1 cellular context compared by ENCODE assay signal in genomic region chr14:23392613-23393012, GRCh38.
TF ChIP-seq lines count a peak whose summit lies in the region.

No MANE protein-coding gene starts in this region.

TF ChIP-seq in H1, 55 proteins besides CTCF, POLR2A, EP300 and RAD21:
- TF ChIP-seq KDM5A (IDR thresholded peaks at IDR 0.05; ENCODE audit: low read length) (no peak), EZH2 (IDR thresholded peaks at IDR 0.05; ENCODE audit: low read depth, low read length, severe bottlenecking) (no peak), SP4 (IDR thresholded peaks at IDR 0.05; ENCODE audit: low read length) (no peak), USF2 (IDR thresholded peaks at IDR 0.05; ENCODE audit: low read length) (no peak), RNF2 (IDR thresholded peaks at IDR 0.05; ENCODE audit: borderline replicate concordance, low read depth, low read length, missing control alignments, poor library complexity, severe bottlenecking) (no peak), CEBPB (IDR thresholded peaks at IDR 0.05; ENCODE audit: low read depth, low read length) (no peak), GABPA (IDR thresholded peaks at IDR 0.05; ENCODE audit: borderline replicate concordance, insufficient read depth, low read length) (no peak), TAF7 (optimal IDR thresholded peaks at IDR 0.05; ENCODE audit: borderline replicate concordance, low read depth, low read length) (no peak), TAF1 (IDR thresholded peaks at IDR 0.05; ENCODE audit: low read depth, low read length) (no peak), CHD7 (IDR thresholded peaks at IDR 0.05; ENCODE audit: insufficient replicate concordance, low read length) (no peak), CHD2 (IDR thresholded peaks at IDR 0.05; ENCODE audit: low read length) (no peak), POU5F1 (IDR thresholded peaks at IDR 0.05; ENCODE audit: low read depth, low read length) (no peak), MAX (IDR thresholded peaks at IDR 0.05) (no peak)
